In the genomic region with DNA sequence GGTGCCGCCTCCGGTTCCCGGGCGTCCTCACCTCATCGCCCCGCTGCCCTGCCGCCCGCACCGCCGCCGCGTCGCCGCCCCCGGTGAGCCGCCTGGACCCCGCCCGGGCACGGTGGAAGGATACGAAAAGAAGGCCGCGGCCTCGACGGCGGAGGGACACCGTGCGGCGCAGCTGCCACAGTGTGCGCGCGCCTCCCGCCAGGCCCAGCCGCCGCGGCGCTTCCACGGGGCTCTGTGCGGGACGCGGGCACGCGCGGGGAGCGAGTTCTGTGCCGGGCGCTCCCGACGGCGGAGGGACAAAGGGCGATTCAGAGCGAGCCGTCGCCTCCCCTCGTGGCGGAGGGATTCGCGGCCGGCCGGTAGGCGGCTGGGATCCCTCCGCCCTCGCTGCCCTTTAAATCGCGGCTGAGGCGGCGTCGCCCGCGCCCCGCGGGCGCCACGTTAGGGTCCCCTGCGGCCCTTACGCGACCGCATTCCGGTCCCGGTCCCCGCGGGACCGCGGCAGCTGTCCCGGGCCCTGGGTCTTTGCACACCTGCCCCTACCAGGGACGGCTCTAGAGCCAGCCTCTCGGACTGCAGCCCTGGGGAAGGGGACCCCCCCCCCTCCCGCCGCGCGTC, we compare ENCODE assay signal across 8 cellular contexts.
DNase-seq lines count a peak whose midpoint lies in the region; ATAC-seq and TF ChIP-seq lines count a peak whose summit lies in the region.

No MANE protein-coding gene starts in this region.

- H3K9ac ChIP-seq in Loucy (ENCODE audit: low read depth, low read length, poor library complexity, severe bottlenecking) (peak overlapping the region; percentile 86), SK-N-MC (ENCODE audit: insufficient read length) (peak overlapping the region; percentile 92)

- peaks cover 39% of the 10 kb centered on the region for H4K20me1 ChIP-seq in Loucy (ENCODE audit: insufficient read depth, low read length, poor library complexity, severe bottlenecking)

- H3K9me3 ChIP-seq in Loucy (ENCODE audit: insufficient read depth, low read depth, low read length) (no peaks in the 10 kb centered on the region), SK-N-MC (ENCODE audit: low read depth, low read length) (no peaks in the 10 kb centered on the region)

- no peaks in the 10 kb centered on the region for H3K27me3 ChIP-seq in Loucy (ENCODE audit: insufficient read depth, low read length, poor library complexity, severe bottlenecking)

- peaks cover 43% of the 10 kb centered on the region for H3K4me1 ChIP-seq in Loucy (ENCODE audit: insufficient read depth, low read length, poor library complexity, severe bottlenecking)

- peak overlapping the region; percentile 97 for H3K27ac ChIP-seq in SK-N-MC
- peak overlapping the region; percentile 93 for H3K27ac ChIP-seq in substantia nigra (ENCODE audit: low read depth, low read length, poor library complexity, severe bottlenecking)

- H3K36me3 ChIP-seq in Loucy (ENCODE audit: insufficient read depth, low read length): no peaks in the 10 kb centered on the region
- H3K36me3 ChIP-seq in SK-N-MC (ENCODE audit: insufficient read depth, low read length): no peaks in the 10 kb centered on the region

- peak; percentile 39 for ATAC-seq in GM21717 (IDR thresholded peaks at IDR 0.05; ENCODE audit: unreplicated experiment)

- H3K4me2 ChIP-seq in Loucy (ENCODE audit: low read depth, low read length, poor library complexity, severe bottlenecking): peak overlapping the region; percentile 84

- peak; percentile 78 for DNase-seq in DMS153 (lab: John Stamatoyannopoulos, UW)
- DNase-seq in SK-N-MC (ENCODE audit: low read depth, low spot score): peak; percentile 37
- peak; percentile 85 for DNase-seq in activated naive CD4-positive, alpha-beta T cell treated with anti-CD3 and anti-CD28 coated beads, Interleukin-2, amount 50 U/mL, for 16 hours
- peak; percentile 89 for DNase-seq in globus pallidus (ENCODE audit: low spot score)
- peak in 54 of 56 donors; percentile 40 to 92 (median 78) for DNase-seq in nucleus accumbens (lab: John Stamatoyannopoulos, UW)
- DNase-seq in substantia nigra (lab: John Stamatoyannopoulos, UW): peak in 46 of 49 donors; percentile 44 to 90 (median 78)

- no peak for TF ChIP-seq CTCF in Loucy (conservative IDR thresholded peaks at IDR 0.05; ENCODE audit: low read length)

- H3K4me3 ChIP-seq in Loucy (ENCODE audit: low read length, poor library complexity, severe bottlenecking): peak overlapping the region; percentile 88
- peak overlapping the region; percentile 92 for H3K4me3 ChIP-seq in SK-N-MC

- H3F3A ChIP-seq in Loucy (ENCODE audit: low read depth): peaks cover 3% of the 10 kb centered on the region; the same call in 1 of the 2 replicates

- no peaks in the 10 kb centered on the region for H3K9me2 ChIP-seq in Loucy (replicated peaks; ENCODE audit: low read depth, low read length)

- peak overlapping the region; percentile 99 for H2AFZ ChIP-seq in Loucy (ENCODE audit: low read length)

- peaks cover 40% of the 10 kb centered on the region for H3K79me2 ChIP-seq in Loucy (ENCODE audit: insufficient read depth, low read length)

Comparison
In these comparisons a context has a peak if more than half of its experiments do, and no peak if none do; other contexts are left out.
1. Peak in every context shown above with its lines: DNase-seq, ATAC-seq, H3K4me3 ChIP-seq and H3K27ac ChIP-seq.
2. DNase-seq: peak in every context shown above with its lines; median percentile 89 in globus pallidus; 85 in activated naive CD4-positive, alpha-beta T cell treated with anti-CD3 and anti-CD28 coated beads, Interleukin-2, amount 50 U/mL, for 16 hours; 78 in nucleus accumbens; 78 in DMS153; 78 in substantia nigra; 37 in SK-N-MC.